Comparison of ENCODE assay signal across 9 cellular contexts in genomic region chr6:3749390-3749978, GRCh38. TPM values are rescaled to one million over a fixed set of nuclear protein-coding genes. Genes with fewer than 3 reads are reported as not detected.
A peak's percentile ranks its signal among the peaks of the same experiment; 100 is the strongest.
DNase-seq lines count a peak whose midpoint lies in the region; ATAC-seq and TF ChIP-seq lines count a peak whose summit lies in the region.
"Had no signal": no experiment of that assay in that cellular context is flagged by ENCODE, and none has a peak within 500 bp of the region (broad histone marks: within the 10 kb centered on the region; RNA-seq: fewer than 3 reads in every experiment).

No MANE protein-coding gene starts in this region.

- H3K4me2 ChIP-seq in BLaER1 treated with 17β-estradiol and CSF1 and Interleukin-3, amounts not matched to agents 10 nM and 100 nM, result peak overlapping the region; percentile 84 to 100 (median 96); a peak in 19 of 22 replicates

- no peaks in the 10 kb centered on the region for H3K9me3 ChIP-seq in BLaER1 treated with 17β-estradiol and CSF1 and Interleukin-3, amounts not matched to agents 10 nM and 100 nM (replicated peaks in 1 of 11)
- H3K9me3 ChIP-seq in neuron (ENCODE audit: low read length), result no peaks in the 10 kb centered on the region

- H2AFZ ChIP-seq in neuron (ENCODE audit: low read depth, low read length), result no peak overlapping the region

- H3K9ac ChIP-seq in BLaER1 treated with 17β-estradiol and CSF1 and Interleukin-3, amounts not matched to agents 10 nM and 100 nM, result peak overlapping the region in 3 of 11 experiments; percentile 83 to 93 (median 92); a peak in 5 of 22 replicates

- H3K36me3 ChIP-seq in BLaER1 treated with 17β-estradiol and CSF1 and Interleukin-3, amounts not matched to agents 10 nM and 100 nM, result peaks cover 0 to 32% (median 0%) of the 10 kb centered on the region in 11 experiments; a peak in 4 of 22 replicates
- peaks cover 4% of the 10 kb centered on the region for H3K36me3 ChIP-seq in neuron (ENCODE audit: insufficient read depth, low read length)

- ATAC-seq in GM21529 (IDR thresholded peaks at IDR 0.05; ENCODE audit: unreplicated experiment), result no peak
- ATAC-seq: GM12878 had no signal

- no peak overlapping the region for H3K27ac ChIP-seq in BLaER1 treated with 17β-estradiol and CSF1 and Interleukin-3, amounts not matched to agents 10 nM and 100 nM

- H4K20me1 ChIP-seq in BLaER1 treated with 17β-estradiol and CSF1 and Interleukin-3, amounts not matched to agents 10 nM and 100 nM, result peaks cover 27 to 64% (median 51%) of the 10 kb centered on the region in 11 experiments; a peak in 21 of 22 replicates

- DNase-seq in NCI-H69 (lab: John Stamatoyannopoulos, UW), result peak; percentile 64
- no peak for DNase-seq in epithelial cell of proximal tubule (ENCODE audit: low read depth)
- DNase-seq in T-helper 9 cell, result no peak
- no peak for DNase-seq in EL
- DNase-seq in activated CD8-positive, alpha-beta memory T cell treated with anti-CD3 and anti-CD28 coated beads, Interleukin-2, amount 50 U/mL, for 4 hours, result no peak

- H3K4me3 ChIP-seq in BLaER1 treated with 17β-estradiol and CSF1 and Interleukin-3, amounts not matched to agents 10 nM and 100 nM, result peak overlapping the region in 5 of 10 experiments; percentile 77 to 83 (median 79); a peak in 8 of 20 replicates
- H3K4me3 ChIP-seq in epithelial cell of proximal tubule (ENCODE audit: low read depth, low read length), result peak overlapping the region; percentile 72
- peak overlapping the region; percentile 95 for H3K4me3 ChIP-seq in neuron (ENCODE audit: low read length)
- H3K4me3 ChIP-seq: GM12878 had no signal

- peaks cover 24 to 55% (median 43%) of the 10 kb centered on the region in 10 experiments for H3K4me1 ChIP-seq in BLaER1 treated with 17β-estradiol and CSF1 and Interleukin-3, amounts not matched to agents 10 nM and 100 nM
- H3K4me1 ChIP-seq in neuron (ENCODE audit: insufficient read depth, low read length), result peaks cover 27% of the 10 kb centered on the region

- H3K27me3 ChIP-seq in BLaER1 treated with 17β-estradiol and CSF1 and Interleukin-3, amounts not matched to agents 10 nM and 100 nM, result peaks cover 0 to 62% (median 57%) of the 10 kb centered on the region in 11 experiments; a peak in 20 of 22 replicates
- no peaks in the 10 kb centered on the region for H3K27me3 ChIP-seq in neuron (ENCODE audit: insufficient read depth, low read length)

- TF ChIP-seq CTCF in epithelial cell of proximal tubule (conservative IDR thresholded peaks at IDR 0.05; ENCODE audit: low read depth, low read length), result no peak

RNA-seq across cellular contexts. Expression of gene PXDC1, which starts 2.0 kb away (rescaled TPM):
- total RNA-seq in epithelial cell of proximal tubule, result 36.4 and 37.6 TPM in 2 replicates
